Comparison of ENCODE assay signal across 8 cellular contexts in genomic region chr3:12719984-12720656, GRCh38. TPM values are rescaled to one million over a fixed set of nuclear protein-coding genes. Genes with fewer than 3 reads are reported as not detected.
DNase-seq lines count a peak whose midpoint lies in the region; ATAC-seq, FAIRE-seq and TF ChIP-seq lines count a peak whose summit lies in the region.

No MANE protein-coding gene starts in this region.

- no peaks in the 10 kb centered on the region for H4K20me1 ChIP-seq in H1 (replicated peaks in 1 of 2; ENCODE audit: control insufficient read depth in 1 of 2, insufficient read depth in 2 of 2, low read length in 2 of 2)

- 26% methylated on average over 15 of the region's 15 CpGs; no CpG with 5 or more reads in 1 of the 2 experiments for WGBS in H1 (ENCODE audit: extremely low coverage in 1 of 2, insufficient coverage in 1 of 2, insufficient read length in 1 of 2, insufficient replicate concordance in 2 of 2, low coverage in 1 of 2, low lambda C conversion rate in 2 of 2, missing lambda C conversion rate in 1 of 2), 2 experiments

- H3K4me2 ChIP-seq in H1 (ENCODE audit: insufficient read depth in 1 of 2, low read depth in 2 of 2, low read length in 2 of 2) = peak overlapping the region in 1 of 2 experiments; percentile 18; a peak in 1 of 4 replicates

- intact Hi-C loops in mucosa of descending colon (cut with DNase I, micrococcal nuclease) = no loop called here

- H3K9me3 ChIP-seq in H1 (ENCODE audit: insufficient read depth in 2 of 2, low read depth in 1 of 2, low read length in 1 of 2) (no peaks in the 10 kb centered on the region), mucosa of descending colon (no peaks in the 10 kb centered on the region)

- no peak overlapping the region for H2BK20ac ChIP-seq in H1 (ENCODE audit: low read length)

- no peak for TF ChIP-seq EP300 in H1 (IDR thresholded peaks at IDR 0.05; ENCODE audit: borderline replicate concordance in 1 of 2, low read depth in 2 of 2, low read length in 2 of 2)

- TF ChIP-seq CTCF in H1 (IDR thresholded peaks at IDR 0.05; ENCODE audit: control extremely low read depth in 1 of 3, insufficient read depth in 1 of 3, low read depth in 1 of 3, low read length in 3 of 3) (peak; percentile 66 to 98 (median 84)), mucosa of descending colon (IDR thresholded peaks at IDR 0.05) (peak; percentile 88)

- H3K14ac ChIP-seq in H1 (ENCODE audit: insufficient read length) = no peak overlapping the region

- no peak overlapping the region for H4K91ac ChIP-seq in H1 (replicated peaks; ENCODE audit: insufficient read length, low read length)

- no peak overlapping the region for H2BK120ac ChIP-seq in H1 (replicated peaks; ENCODE audit: low read depth, low read length)

- no peak overlapping the region for H2AFZ ChIP-seq in H1 (ENCODE audit: low read length)

- no peak overlapping the region for H3K27ac ChIP-seq in H1 (ENCODE audit: low read depth, low read length)

- POLR2A ChIA-PET in H1 (lab: Charles Lee; ENCODE audit: partially characterized antibody) = no interaction called here

- H4K5ac ChIP-seq in H1 (ENCODE audit: insufficient read length, low read depth, low read length) = no peak overlapping the region

- H3K18ac ChIP-seq in H1 (ENCODE audit: extremely low read depth, low read length) = no peak overlapping the region

- CTCF ChIA-PET in H1 (lab: Charles Lee; ENCODE audit: partially characterized antibody) = interaction anchor here (0.6 to 4.1 kb wide), 43 partner anchors 9 to 211 kb away, joined by 3 to 29 read pairs (median 3); partner anchors contain the start of gene TMEM40

- peak; percentile 76 to 83 for TF ChIP-seq RAD21 in H1 (IDR thresholded peaks at IDR 0.05 in 1 of 2, conservative IDR thresholded peaks at IDR 0.05 in 1 of 2; ENCODE audit: low read depth in 2 of 2, low read length in 2 of 2)

- H3K9ac ChIP-seq in H1 (replicated peaks in 1 of 4; ENCODE audit: extremely low read depth in 1 of 4, low read depth in 3 of 4, low read length in 3 of 4) = no peak overlapping the region

- H4K8ac ChIP-seq in H1 (ENCODE audit: extremely low read depth, insufficient read depth, low read length) = no peak overlapping the region

- ATAC-seq in GM19372 (IDR thresholded peaks at IDR 0.05; ENCODE audit: low read depth, unreplicated experiment) (peak; percentile 84), mucosa of descending colon (peak; percentile 99)

- no peaks in the 10 kb centered on the region for H3K79me1 ChIP-seq in H1 (ENCODE audit: low read depth, low read length)

- no peak overlapping the region for H3K56ac ChIP-seq in H1 (replicated peaks; ENCODE audit: insufficient read length, low read depth, low read length)

- TF ChIP-seq POLR2A in H1 (IDR thresholded peaks at IDR 0.05; ENCODE audit: control extremely low read depth in 1 of 2, low read depth in 2 of 2, low read length in 2 of 2) = no peak

- DNase-seq in CD1c-positive myeloid dendritic cell (ENCODE audit: extremely low spot score) (peak; percentile 94), HK-2 (ENCODE audit: unreplicated experiment) (peak; percentile 52), NOMO-1 treated with DMSO at 0.1 percent for 48 hours (lab: John Stamatoyannopoulos, UW; ENCODE audit: unreplicated experiment) (peak; percentile 94), H1 (ENCODE audit: low read depth in 1 of 2, low spot score in 2 of 2) (peak; percentile 27 to 76), mucosa of descending colon (peak; percentile 55 to 80 (median 60))
- DNase-seq in activated CD8-positive, alpha-beta memory T cell treated with anti-CD3 and anti-CD28 coated beads for 24 hours = peak; percentile 80
- peak; percentile 40 for DNase-seq in stimulated activated CD8-positive, alpha-beta memory T cell treated with anti-CD3 and anti-CD28 coated beads, Interleukin-4, amount 100 ng/mL, for 24 hours (ENCODE audit: low read depth)

- H3K4me3 ChIP-seq in H1 (ENCODE audit: extremely low read depth in 1 of 4, insufficient read depth in 2 of 4, low read depth in 3 of 4, low read length in 4 of 4) (no peak overlapping the region), mucosa of descending colon (no peak overlapping the region)

- H3K79me2 ChIP-seq in H1 (ENCODE audit: control insufficient read depth in 1 of 2, insufficient read depth in 2 of 2, low read length in 2 of 2) = no peaks in the 10 kb centered on the region

- H3K4me1 ChIP-seq in H1 (replicated peaks in 1 of 4; ENCODE audit: control insufficient read depth in 3 of 4, insufficient read depth in 4 of 4, low read length in 3 of 4) = no peaks in the 10 kb centered on the region
- peaks cover 2% of the 10 kb centered on the region for H3K4me1 ChIP-seq in mucosa of descending colon (ENCODE audit: low read depth)

- H3K27me3 ChIP-seq in H1 (replicated peaks in 1 of 4; ENCODE audit: control insufficient read depth in 3 of 4, extremely low read depth in 1 of 4, insufficient read depth in 3 of 4, low read length in 3 of 4) = no peaks in the 10 kb centered on the region; a peak in 1 of 7 replicates

- no peaks in the 10 kb centered on the region for H3K36me3 ChIP-seq in H1 (ENCODE audit: control insufficient read depth in 2 of 4, insufficient read depth in 4 of 4, low read length in 3 of 4)
- H3K36me3 ChIP-seq in mucosa of descending colon (ENCODE audit: low read depth) = no peaks in the 10 kb centered on the region

- peak; percentile 50 for FAIRE-seq in H1 (lab: Jason Lieb, UNC)

- no peak overlapping the region for H3K4ac ChIP-seq in H1 (replicated peaks; ENCODE audit: insufficient read length, low read depth, low read length)

- no peaks in the 10 kb centered on the region for H3K23me2 ChIP-seq in H1 (ENCODE audit: low read depth, low read length)

- H3K23ac ChIP-seq in H1 (ENCODE audit: insufficient read length) = no peak overlapping the region

- H2BK5ac ChIP-seq in H1 (ENCODE audit: low read depth, low read length) = no peak overlapping the region

- no peak overlapping the region for H2BK12ac ChIP-seq in H1 (ENCODE audit: low read depth, low read length)

- no peak overlapping the region for H2AK5ac ChIP-seq in H1 (ENCODE audit: low read depth, low read length)

- no peak overlapping the region for H2BK15ac ChIP-seq in H1 (ENCODE audit: low read length)

TF ChIP-seq in H1, 55 proteins besides CTCF, POLR2A, EP300 and RAD21:
- no peak for TF ChIP-seq USF2 (IDR thresholded peaks at IDR 0.05; ENCODE audit: low read length)
- TF ChIP-seq CREB1 (IDR thresholded peaks at IDR 0.05) = 0 out of 2 replicates have a peak, but pooled peaks have one; percentile 9
- TF ChIP-seq TBP (IDR thresholded peaks at IDR 0.05; ENCODE audit: low read depth, low read length) = no peak
- peak; percentile 38 to 90; a peak in 1 of 4 replicates for TF ChIP-seq SIN3A (conservative IDR thresholded peaks at IDR 0.05 in 1 of 2, IDR thresholded peaks at IDR 0.05 in 1 of 2; ENCODE audit: low read depth in 1 of 2, low read length in 2 of 2)
- TF ChIP-seq CEBPB (IDR thresholded peaks at IDR 0.05; ENCODE audit: low read depth, low read length) = 0 out of 2 replicates have a peak, but pooled peaks have one; percentile 29
- TF ChIP-seq SP2 (IDR thresholded peaks at IDR 0.05; ENCODE audit: low read length) = no peak

RNA-seq across cellular contexts. Expression of gene TMEM40, which starts 38.9 kb away (rescaled TPM):
- total RNA-seq in H1 (2021; fragmentation: NEBNext Ultra II Directional; extraction: Animal tissue kit (Norgen Biotek cat#: 25700)) = not detected in 2 replicates
- polyA plus RNA-seq in H1 (2011; rRNA removed) = 0.11 and 0.18 TPM in 2 replicates
- 0.26 TPM for polyA plus RNA-seq in H1 (2011; cell fraction: cytosol; rRNA removed)
- polyA plus RNA-seq in H1 (2011; cell fraction: nucleus; rRNA removed) = 0.57 TPM
- polyA plus RNA-seq in H1 (2012, experiment 1 of 2) = 0.28 TPM in 1 of 4 replicates, not detected in the others
- polyA plus RNA-seq in H1 (2012, experiment 2 of 2) = not detected
- polyA plus RNA-seq in H1 (2013, experiment 1 of 2) = 0.12 TPM
- polyA plus RNA-seq in H1 (2013, experiment 2 of 2) = 0.22 TPM
- not detected in 2 replicates for polyA minus RNA-seq in H1 (2011; rRNA and poly(A)+ RNA removed)
- polyA minus RNA-seq in H1 (2011; cell fraction: cytosol; rRNA and poly(A)+ RNA removed) = not detected
- polyA minus RNA-seq in H1 (2011; cell fraction: nucleus; rRNA and poly(A)+ RNA removed) = not detected
- not detected for total RNA-seq in mucosa of descending colon

RNA-seq across cellular contexts. Expression of gene RAF1, which starts 56.2 kb away (rescaled TPM):
- 96.7 and 103 TPM in 2 replicates for total RNA-seq in H1 (2021; fragmentation: NEBNext Ultra II Directional; extraction: Animal tissue kit (Norgen Biotek cat#: 25700))
- polyA plus RNA-seq in H1 (2011; rRNA removed) = 97.5 and 118 TPM in 2 replicates
- polyA plus RNA-seq in H1 (2011; cell fraction: cytosol; rRNA removed) = 107 TPM
- polyA plus RNA-seq in H1 (2011; cell fraction: nucleus; rRNA removed) = 106 TPM
- 84.9 to 99.8 TPM (median 87.2 TPM) in 4 replicates for polyA plus RNA-seq in H1 (2012, experiment 1 of 2)
- polyA plus RNA-seq in H1 (2012, experiment 2 of 2) = 26.2 TPM
- 63.6 TPM for polyA plus RNA-seq in H1 (2013, experiment 1 of 2)
- polyA plus RNA-seq in H1 (2013, experiment 2 of 2) = 64.8 TPM
- 245 and 262 TPM in 2 replicates for polyA minus RNA-seq in H1 (2011; rRNA and poly(A)+ RNA removed)
- polyA minus RNA-seq in H1 (2011; cell fraction: cytosol; rRNA and poly(A)+ RNA removed) = 79.9 TPM
- 130 TPM for polyA minus RNA-seq in H1 (2011; cell fraction: nucleus; rRNA and poly(A)+ RNA removed)
- total RNA-seq in mucosa of descending colon = 10 to 100 TPM; 75.4 to 99.7 (median 76.9) TPM

Comparison
In these comparisons a context has a peak if more than half of its experiments do, and no peak if none do; other contexts are left out.
1. DNase-seq: peak in every context shown above with its lines; median percentile 94 in CD1c-positive myeloid dendritic cell; 94 in NOMO-1 treated with DMSO at 0.1 percent for 48 hours; 80 in activated CD8-positive, alpha-beta memory T cell treated with anti-CD3 and anti-CD28 coated beads for 24 hours; 60 in mucosa of descending colon; 52 in HK-2; 52 in H1; 40 in stimulated activated CD8-positive, alpha-beta memory T cell treated with anti-CD3 and anti-CD28 coated beads, Interleukin-4, amount 100 ng/mL, for 24 hours.